Comparison of ENCODE assay signal across 8 cellular contexts in genomic region chr16:28824548-28824973, GRCh38. TPM values are rescaled to one million over a fixed set of nuclear protein-coding genes. Genes with fewer than 3 reads are reported as not detected.
A peak's percentile ranks its signal among the peaks of the same experiment; 100 is the strongest.
DNase-seq lines count a peak whose midpoint lies in the region; ATAC-seq and TF ChIP-seq lines count a peak whose summit lies in the region.

No MANE protein-coding gene starts in this region.

- ATAC-seq in naive thymus-derived CD4-positive, alpha-beta T cell, result no peak
- ATAC-seq in GM18502 (IDR thresholded peaks at IDR 0.05; ENCODE audit: poor library complexity, unreplicated experiment), result no peak

- H3K36me3 Mint-ChIP-seq in dendritic cell treated with granulocyte-macrophage colony-stimulating factor and Interleukin-4, amounts not matched to agents 40 ng/mL and 50 ng/mL, for 4 days (ENCODE audit: low read depth), result peaks cover 69% of the 10 kb centered on the region
- peaks cover 9 to 50% (median 15%) of the 10 kb centered on the region in 5 donors for H3K36me3 Mint-ChIP-seq in naive thymus-derived CD4-positive, alpha-beta T cell

- H3K4me1 ChIP-seq in naive thymus-derived CD4-positive, alpha-beta T cell (ENCODE audit: control insufficient read depth in 2 of 2, insufficient read depth in 2 of 2, low read length in 2 of 2), result peaks cover 19 to 20% of the 10 kb centered on the region in 2 donors

- peak overlapping the region; percentile 97 for H3K4me3 Mint-ChIP-seq in dendritic cell treated with granulocyte-macrophage colony-stimulating factor and Interleukin-4, amounts not matched to agents 40 ng/mL and 50 ng/mL, for 4 days
- peak overlapping the region; percentile 92 to 99 (median 97) for H3K4me3 Mint-ChIP-seq in naive thymus-derived CD4-positive, alpha-beta T cell

- peak overlapping the region; percentile 94 for H3K27ac Mint-ChIP-seq in dendritic cell treated with granulocyte-macrophage colony-stimulating factor and Interleukin-4, amounts not matched to agents 40 ng/mL and 50 ng/mL, for 4 days
- H3K27ac Mint-ChIP-seq in naive thymus-derived CD4-positive, alpha-beta T cell, result peak overlapping the region; percentile 96 to 100 (median 99)

- H3K27me3 ChIP-seq in AG04450 (ENCODE audit: control insufficient read depth, insufficient read depth, low read length), result no peaks in the 10 kb centered on the region
- no peaks in the 10 kb centered on the region for H3K27me3 ChIP-seq in naive thymus-derived CD4-positive, alpha-beta T cell (ENCODE audit: control insufficient read depth in 2 of 2, insufficient read depth in 2 of 2, low read length in 2 of 2)

- CTCF ChIA-PET in AG04450 (lab: Charles Lee) (interaction anchor here (1.3 to 1.8 kb wide), 2 partner anchors 14 to 121 kb away, joined by 3 to 4 read pairs; no protein-coding TSS in a partner anchor), GM10248 (lab: Yijun Ruan, JAX) (no interaction called here)
- CTCF ChIA-PET in naive thymus-derived CD4-positive, alpha-beta T cell (lab: Charles Lee), result interaction anchor here (0.7 kb wide), 1 partner anchor 21 kb away, joined by 3 read pairs; the partner anchor contains the start of gene TUFM

- peaks cover 18 to 53% (median 28%) of the 10 kb centered on the region in 3 experiments for H3K36me3 ChIP-seq in naive thymus-derived CD4-positive, alpha-beta T cell (ENCODE audit: control insufficient read depth in 2 of 3, insufficient read depth in 3 of 3, low read length in 3 of 3)

- H3K9me3 ChIP-seq in AG04450 (ENCODE audit: control insufficient read depth, insufficient read depth, low read length), result no peaks in the 10 kb centered on the region; the same call in 1 of the 2 replicates
- H3K9me3 ChIP-seq in naive thymus-derived CD4-positive, alpha-beta T cell (ENCODE audit: control insufficient read depth in 2 of 3, low read length in 3 of 3), result no peaks in the 10 kb centered on the region

- H3K4me1 Mint-ChIP-seq in dendritic cell treated with granulocyte-macrophage colony-stimulating factor and Interleukin-4, amounts not matched to agents 40 ng/mL and 50 ng/mL, for 4 days (ENCODE audit: low read depth), result peaks cover 43% of the 10 kb centered on the region
- peaks cover 14 to 59% (median 52%) of the 10 kb centered on the region in 7 donors for H3K4me1 Mint-ChIP-seq in naive thymus-derived CD4-positive, alpha-beta T cell

- H3K27ac ChIP-seq in AG04450 (ENCODE audit: low read depth, low read length), result peak overlapping the region; percentile 98
- peak overlapping the region; percentile 94 for H3K27ac ChIP-seq in naive thymus-derived CD4-positive, alpha-beta T cell (ENCODE audit: low read depth, low read length)

- in situ Hi-C loops in KBM-7 (cut with MboI; ENCODE audit: low pct_unique_long_range_greater_than_20kb, low sequenced_read_pairs), result no loop called here

- no peaks in the 10 kb centered on the region for H3K27me3 Mint-ChIP-seq in dendritic cell treated with granulocyte-macrophage colony-stimulating factor and Interleukin-4, amounts not matched to agents 40 ng/mL and 50 ng/mL, for 4 days
- H3K27me3 Mint-ChIP-seq in naive thymus-derived CD4-positive, alpha-beta T cell, result peaks cover 0 to 4% (median 0%) of the 10 kb centered on the region in 5 donors

- intact Hi-C loops in dendritic cell treated with granulocyte-macrophage colony-stimulating factor and Interleukin-4, amounts not matched to agents 40 ng/mL and 50 ng/mL, for 4 days (cut with micrococcal nuclease), result no loop called here
- intact Hi-C loops in naive thymus-derived CD4-positive, alpha-beta T cell (cut with micrococcal nuclease), result loop anchor here (1.0 to 5.0 kb wide), 5 partner anchors 22 to 612 kb away; partner anchors contain the start of genes TUFM (in 2 of the 2), SH2B1 (in 1 of the 2) and XPO6 (in 1 of the 2)

- TF ChIP-seq CTCF in AG04450 (IDR thresholded peaks at IDR 0.05; ENCODE audit: low read depth, low read length) (no peak), LNCaP clone FGC (IDR thresholded peaks at IDR 0.05; ENCODE audit: control insufficient read depth, extremely low read depth, insufficient read depth) (no peak), GM10248 (IDR thresholded peaks at IDR 0.05; ENCODE audit: control extremely low read depth, extremely low read depth, low read depth, missing control alignments) (no peak)

- H3K4me3 ChIP-seq in AG04450 (ENCODE audit: low read depth, low read length), result peak overlapping the region; percentile 98
- H3K4me3 ChIP-seq in LNCaP clone FGC (ENCODE audit: low read depth, low read length), result peak overlapping the region; percentile 91
- H3K4me3 ChIP-seq in naive thymus-derived CD4-positive, alpha-beta T cell (ENCODE audit: low read length), result peak overlapping the region; percentile 79

- H3K9me3 Mint-ChIP-seq in dendritic cell treated with granulocyte-macrophage colony-stimulating factor and Interleukin-4, amounts not matched to agents 40 ng/mL and 50 ng/mL, for 4 days, result no peaks in the 10 kb centered on the region
- H3K9me3 Mint-ChIP-seq in naive thymus-derived CD4-positive, alpha-beta T cell, result peaks cover 0 to 5% (median 0%) of the 10 kb centered on the region in 11 donors

- POLR2A ChIA-PET in AG04450 (lab: Yijun Ruan, JAX) (no interaction called here), GM10248 (lab: Yijun Ruan, JAX) (interaction anchor here (1.1 kb wide), 1 partner anchor 12 kb away, joined by 3 read pairs; no protein-coding TSS in a partner anchor)
- POLR2A ChIA-PET in naive thymus-derived CD4-positive, alpha-beta T cell (lab: Charles Lee), result interaction anchor here (0.5 to 4.5 kb wide), 5 partner anchors 10 to 1324 kb away, joined by 3 to 51 read pairs (median 3); partner anchors contain the start of gene TUFM

- no peak for DNase-seq in AG04450 (ENCODE audit: low read depth, low spot score)
- no peak for DNase-seq in LNCaP clone FGC (ENCODE audit: low read depth)
- DNase-seq in naive thymus-derived CD4-positive, alpha-beta T cell, result no peak
- DNase-seq in stimulated activated CD8-positive, alpha-beta memory T cell treated with anti-CD3 and anti-CD28 coated beads, Interleukin-4, amount 100 ng/mL, for 48 hours, result no peak
- no peak for DNase-seq in GM10248 (ENCODE audit: extremely low spot score)
- no peak for DNase-seq in KBM-7

RNA-seq across cellular contexts. Expression of gene ATXN2L, which starts 1.8 kb away (rescaled TPM):
- polyA plus RNA-seq in AG04450 (2011; rRNA removed), result 19.7 and 27.5 TPM in 2 replicates
- polyA minus RNA-seq in AG04450 (2011; rRNA and poly(A)+ RNA removed), result 33.8 and 40.1 TPM in 2 replicates
- total RNA-seq in naive thymus-derived CD4-positive, alpha-beta T cell, result 100 to 1,000 TPM; 274 to 374 (median 310) TPM
- 10 to 100 TPM; 19.7 to 38.8 TPM for polyA plus RNA-seq in naive thymus-derived CD4-positive, alpha-beta T cell

RNA-seq across cellular contexts. Expression of gene TUFM, which starts 21.6 kb away (rescaled TPM):
- 107 and 110 TPM in 2 replicates for polyA plus RNA-seq in AG04450 (2011; rRNA removed)
- 55.5 and 69.2 TPM in 2 replicates for polyA minus RNA-seq in AG04450 (2011; rRNA and poly(A)+ RNA removed)
- 100 to 1,000 TPM in 2 of 5 experiments, 10 to 100 TPM in 3; 89.7 to 140 (median 95.2) TPM for total RNA-seq in naive thymus-derived CD4-positive, alpha-beta T cell
- polyA plus RNA-seq in naive thymus-derived CD4-positive, alpha-beta T cell, result 100 to 1,000 TPM; 125 to 139 TPM

RNA-seq across cellular contexts. Expression of gene SH2B1, which starts 39.1 kb away (rescaled TPM):
- 12.2 and 13.8 TPM in 2 replicates for polyA plus RNA-seq in AG04450 (2011; rRNA removed)
- 13.5 and 25.8 TPM in 2 replicates for polyA minus RNA-seq in AG04450 (2011; rRNA and poly(A)+ RNA removed)
- total RNA-seq in naive thymus-derived CD4-positive, alpha-beta T cell, result 100 to 1,000 TPM in 2 of 5 experiments, 10 to 100 TPM in 3; 66.8 to 145 (median 77.8) TPM
- polyA plus RNA-seq in naive thymus-derived CD4-positive, alpha-beta T cell, result 1 to 10 TPM; 1.9 to 3.1 TPM

RNA-seq across cellular contexts. Expression of gene ATP2A1, which starts 53.7 kb away (rescaled TPM):
- polyA plus RNA-seq in AG04450 (2011; rRNA removed), result 0.22 and 0.50 TPM in 2 replicates
- 0.17 and 8.4 TPM in 2 replicates for polyA minus RNA-seq in AG04450 (2011; rRNA and poly(A)+ RNA removed)
- 1 to 10 TPM in 2 of 5 experiments, under 1 TPM in 3; 0.32 to 1.6 (median 0.89) TPM for total RNA-seq in naive thymus-derived CD4-positive, alpha-beta T cell
- not detected for polyA plus RNA-seq in naive thymus-derived CD4-positive, alpha-beta T cell
